Comparison of ENCODE assay signal across 24 cellular contexts in genomic region chr18:10893761-10894160, GRCh38.
DNase-seq lines count a peak whose midpoint lies in the region; ATAC-seq and TF ChIP-seq lines count a peak whose summit lies in the region.
"Had no signal": no experiment of that assay in that cellular context is flagged by ENCODE, and none has a peak within 500 bp of the region (broad histone marks: within the 10 kb centered on the region; RNA-seq: fewer than 3 reads in every experiment).

No MANE protein-coding gene starts in this region.

- peak overlapping the region; percentile 37 for H3K4me3 Mint-ChIP-seq in nephron progenitor cell
- H3K4me3 Mint-ChIP-seq: CD4-positive, CD25-positive, alpha-beta regulatory T cell; CD8-positive, alpha-beta memory T cell had no signal

- no peak overlapping the region for H2AFZ ChIP-seq in OCI-LY1 (ENCODE audit: low read length)

- peaks cover 13% of the 10 kb centered on the region for H3K27me3 Mint-ChIP-seq in nephron progenitor cell (ENCODE audit: low read depth, poor library complexity)

- H3K27ac ChIP-seq in OCI-LY1 (ENCODE audit: low read depth, low read length, poor library complexity, severe bottlenecking) (peak overlapping the region; percentile 84), spleen (no peak overlapping the region)
- H3K27ac ChIP-seq: BLaER1 had no signal

- WGBS in spleen, 5 donors, result 85 to 93% (median 86%) methylated on average over 5 of the region's 5 CpGs

- no peak overlapping the region for H3K4me3 ChIP-seq in OCI-LY1 (ENCODE audit: low read depth, low read length, poor library complexity, severe bottlenecking)
- H3K4me3 ChIP-seq in spleen, result no peak overlapping the region
- H3K4me3 ChIP-seq: BLaER1, GM12878 had no signal

- no peaks in the 10 kb centered on the region for H3K9me2 ChIP-seq in OCI-LY1 (ENCODE audit: low read depth, low read length)

- H3K9ac ChIP-seq in OCI-LY1 (ENCODE audit: low read length), result no peak overlapping the region; the same call in 1 of the 2 replicates
- H3K9ac ChIP-seq: BLaER1 had no signal

- peaks cover 5% of the 10 kb centered on the region for H3K36me3 Mint-ChIP-seq in nephron progenitor cell (ENCODE audit: low read depth)
- H3K36me3 Mint-ChIP-seq: CD14-positive monocyte; CD4-positive, alpha-beta memory T cell; CD4-positive, CD25-positive, alpha-beta regulatory T cell; CD8-positive, alpha-beta memory T cell had no signal

- no peaks in the 10 kb centered on the region for H3F3A ChIP-seq in OCI-LY1 (ENCODE audit: insufficient read depth, low read length)

- no peak overlapping the region; the same call in 1 of the 2 replicates for H3K4me2 ChIP-seq in OCI-LY1 (ENCODE audit: low read length)
- H3K4me2 ChIP-seq: BLaER1 had no signal

- TF ChIP-seq CTCF in OCI-LY1 (IDR thresholded peaks at IDR 0.05; ENCODE audit: low read length), result no peak
- TF ChIP-seq CTCF in nephron progenitor cell (IDR thresholded peaks at IDR 0.05), result no peak
- no peak for TF ChIP-seq CTCF in spleen (IDR thresholded peaks at IDR 0.05 in 8 of 11, conservative IDR thresholded peaks at IDR 0.05 in 3 of 11)

- H3K79me2 ChIP-seq in OCI-LY1 (ENCODE audit: insufficient read depth, low read length), result no peaks in the 10 kb centered on the region

- DNase-seq in RPMI8226 (peak; percentile 59), nephron progenitor cell (no peak), KBM-7 (no peak), spleen (no peak)
- DNase-seq: 8988T; ACHN; BE2C; C1 segment of cervical spinal cord; CD4-positive, alpha-beta memory T cell; CD4-positive, CD25-positive, alpha-beta regulatory T cell; CD8-positive, alpha-beta memory T cell; COR-L47; DMS 273 treated with DMSO at 0.1 percent for 48 hours; DMS153; DMS53; DMS79; DND-41; EL; GDM1 had no signal

- H3K27ac Mint-ChIP-seq in nephron progenitor cell, result peak overlapping the region; percentile 6
- H3K27ac Mint-ChIP-seq: CD4-positive, alpha-beta memory T cell; CD4-positive, CD25-positive, alpha-beta regulatory T cell; CD8-positive, alpha-beta memory T cell had no signal

- peaks cover 64% of the 10 kb centered on the region for H3K4me1 ChIP-seq in OCI-LY1 (ENCODE audit: insufficient read depth, low read length, severe bottlenecking)
- H3K4me1 ChIP-seq in spleen, result no peaks in the 10 kb centered on the region
- H3K4me1 ChIP-seq: BE2C had no signal

- in situ Hi-C loops in KBM-7 (cut with MboI; ENCODE audit: low pct_unique_long_range_greater_than_20kb, low sequenced_read_pairs), result no loop called here

- H3K9me3 ChIP-seq in OCI-LY1 (ENCODE audit: low read length) (no peaks in the 10 kb centered on the region), spleen (no peaks in the 10 kb centered on the region)
- H3K9me3 ChIP-seq: BE2C, BLaER1 had no signal

- intact Hi-C loops in spleen (cut with DNase I; ENCODE audit: low total_unique reads), result no loop called here

- no peaks in the 10 kb centered on the region for H3K36me3 ChIP-seq in OCI-LY1 (ENCODE audit: insufficient read depth, low read length)
- H3K36me3 ChIP-seq in spleen, result no peaks in the 10 kb centered on the region
- H3K36me3 ChIP-seq: BE2C, BLaER1 had no signal

- no peak for TF ChIP-seq POLR2A in spleen (IDR thresholded peaks at IDR 0.05)

- H4K20me1 ChIP-seq in OCI-LY1 (ENCODE audit: insufficient read depth, low read length), result no peaks in the 10 kb centered on the region
- H4K20me1 ChIP-seq: BLaER1 had no signal

- H3K9me3 Mint-ChIP-seq in nephron progenitor cell, result peaks cover 9% of the 10 kb centered on the region

- ATAC-seq in HG02763 (IDR thresholded peaks at IDR 0.05; ENCODE audit: unreplicated experiment), result no peak
- ATAC-seq: GM12878 had no signal

- H3K4me1 Mint-ChIP-seq in nephron progenitor cell, result peaks cover 56% of the 10 kb centered on the region

- H3K27me3 ChIP-seq in OCI-LY1 (ENCODE audit: insufficient read depth, low read length) (no peaks in the 10 kb centered on the region), spleen (replicated peaks in 1 of 7) (peaks cover 0 to 10% (median 0%) of the 10 kb centered on the region in 7 donors)
- H3K27me3 ChIP-seq: BE2C, BLaER1 had no signal
